Comparison of ENCODE assay signal across 19 cellular contexts in the genomic region with DNA sequence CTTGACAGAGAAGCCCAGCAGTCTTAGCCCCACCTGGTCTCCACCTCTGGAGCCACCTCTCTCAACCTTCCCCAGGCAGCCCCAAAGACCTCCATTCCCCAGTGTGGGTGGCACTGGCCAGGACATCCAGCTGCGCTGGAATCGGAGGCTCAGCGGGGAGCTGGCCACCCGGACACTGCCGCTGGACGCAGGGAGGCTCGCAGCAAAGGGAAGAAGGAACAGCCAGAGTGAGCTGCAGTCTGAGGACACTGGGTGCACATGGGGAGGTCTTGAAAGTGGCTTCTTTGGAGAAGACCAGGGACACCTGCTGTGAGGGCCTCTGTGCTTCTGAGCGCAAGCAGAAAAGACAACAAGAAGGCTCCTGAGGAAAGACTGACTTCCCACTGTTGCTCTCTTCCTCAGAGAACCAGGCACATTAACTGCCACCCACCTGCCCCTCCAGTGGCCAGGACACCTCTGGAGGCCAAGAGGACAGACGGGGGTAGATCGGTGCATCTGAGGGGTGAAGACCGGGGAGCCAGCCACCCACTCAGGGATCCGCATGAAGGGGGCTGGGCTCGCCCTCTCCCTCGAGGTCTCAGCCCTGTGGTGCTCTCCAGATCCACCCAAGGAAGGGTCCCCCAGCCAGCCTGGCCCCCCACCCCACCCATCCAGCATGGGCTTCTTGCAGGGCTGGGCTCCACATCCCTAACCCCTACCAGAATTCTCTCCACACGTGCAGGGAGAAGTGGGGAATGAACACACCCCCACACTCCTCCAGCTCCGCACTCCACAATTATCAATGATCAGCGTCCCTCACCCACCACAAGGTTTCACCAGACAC. TPM values are rescaled to one million over a fixed set of nuclear protein-coding genes. Genes with fewer than 3 reads are reported as not detected.
DNase-seq lines count a peak whose midpoint lies in the region; ATAC-seq and TF ChIP-seq lines count a peak whose summit lies in the region.
"Had no signal": no experiment of that assay in that cellular context is flagged by ENCODE, and none has a peak within 500 bp of the region (broad histone marks: within the 10 kb centered on the region; RNA-seq: fewer than 3 reads in every experiment).

No MANE protein-coding gene starts in this region.

- H3K9me3 Mint-ChIP-seq in activated CD4-positive, alpha-beta T cell treated with anti-CD3 and anti-CD28 coated beads for 36 hours (ENCODE audit: low read depth): no peaks in the 10 kb centered on the region
- peaks cover 10% of the 10 kb centered on the region for H3K9me3 Mint-ChIP-seq in glutamatergic neuron (ENCODE audit: unreplicated experiment)
- H3K9me3 Mint-ChIP-seq in progenitor cell of endocrine pancreas (ENCODE audit: low read depth): no peaks in the 10 kb centered on the region
- H3K9me3 Mint-ChIP-seq: activated CD4-positive, alpha-beta memory T cell treated with anti-CD3 and anti-CD28 coated beads for 36 hours had no signal

- TF ChIP-seq CTCF in Panc1 (IDR thresholded peaks at IDR 0.05): no peak
- TF ChIP-seq CTCF in glutamatergic neuron (IDR thresholded peaks at IDR 0.05; ENCODE audit: partially characterized antibody, unreplicated experiment): no peak
- TF ChIP-seq CTCF in progenitor cell of endocrine pancreas (IDR thresholded peaks at IDR 0.05; ENCODE audit: unreplicated experiment): no peak

- H3K27me3 Mint-ChIP-seq in activated CD4-positive, alpha-beta T cell treated with anti-CD3 and anti-CD28 coated beads for 36 hours: peaks cover 30% of the 10 kb centered on the region
- H3K27me3 Mint-ChIP-seq in glutamatergic neuron (ENCODE audit: unreplicated experiment) (peaks cover 13% of the 10 kb centered on the region), progenitor cell of endocrine pancreas (peaks cover 51% of the 10 kb centered on the region)

- no peaks in the 10 kb centered on the region for H3K36me3 Mint-ChIP-seq in activated CD4-positive, alpha-beta T cell treated with anti-CD3 and anti-CD28 coated beads for 36 hours (ENCODE audit: low read depth)
- H3K36me3 Mint-ChIP-seq in glutamatergic neuron (ENCODE audit: unreplicated experiment) (no peaks in the 10 kb centered on the region), progenitor cell of endocrine pancreas (ENCODE audit: insufficient read depth) (no peaks in the 10 kb centered on the region)
- H3K36me3 Mint-ChIP-seq: activated CD4-positive, alpha-beta memory T cell treated with anti-CD3 and anti-CD28 coated beads for 36 hours; natural killer cell had no signal

- no TSS peak for BruUV-seq in Panc1 (replicated peaks; lab: Mats Ljungman, UMichigan)

- no peak overlapping the region for H3K27ac ChIP-seq in Panc1 (ENCODE audit: low read length)
- H3K27ac ChIP-seq: lower lobe of right lung, transverse colon had no signal

- CTCF ChIA-PET in activated CD4-positive, alpha-beta T cell treated with anti-CD3 and anti-CD28 coated beads for 36 hours (lab: Charles Lee): interaction anchor here (0.6 kb wide), 1 partner anchor 40 kb away, joined by 3 read pairs; no protein-coding TSS in a partner anchor
- CTCF ChIA-PET in Panc1 (lab: Charles Lee): interaction anchor here (0.7 kb wide), 1 partner anchor 52 kb away, joined by 3 read pairs; no protein-coding TSS in a partner anchor

- H3K9me3 ChIP-seq in Panc1 (ENCODE audit: control insufficient read depth, insufficient read depth, low read depth, low read length): no peaks in the 10 kb centered on the region
- H3K9me3 ChIP-seq: lower lobe of right lung, transverse colon had no signal

- no peaks in the 10 kb centered on the region for H3K36me3 ChIP-seq in Panc1 (ENCODE audit: control insufficient read depth, insufficient read depth, low read length)
- H3K36me3 ChIP-seq: lower lobe of right lung, transverse colon had no signal

- H3K4me1 Mint-ChIP-seq in activated CD4-positive, alpha-beta T cell treated with anti-CD3 and anti-CD28 coated beads for 36 hours: peaks cover 9% of the 10 kb centered on the region
- peaks cover 32% of the 10 kb centered on the region for H3K4me1 Mint-ChIP-seq in glutamatergic neuron (ENCODE audit: low read depth, unreplicated experiment)
- peaks cover 23% of the 10 kb centered on the region for H3K4me1 Mint-ChIP-seq in progenitor cell of endocrine pancreas (ENCODE audit: low read depth)

- no peaks in the 10 kb centered on the region for H3K4me1 ChIP-seq in Panc1 (ENCODE audit: control insufficient read depth, insufficient read depth, low read length)
- H3K4me1 ChIP-seq: lower lobe of right lung had no signal

- ATAC-seq in activated CD4-positive, alpha-beta T cell treated with anti-CD3 and anti-CD28 coated beads for 36 hours: no peak
- ATAC-seq in Panc1: 0 out of 2 replicates have a peak, but pooled peaks have one; percentile 5
- no peak for ATAC-seq in HG03571 (IDR thresholded peaks at IDR 0.05; ENCODE audit: unreplicated experiment)
- ATAC-seq: lower lobe of right lung, natural killer cell had no signal

- H3K27ac Mint-ChIP-seq in activated CD4-positive, alpha-beta T cell treated with anti-CD3 and anti-CD28 coated beads for 36 hours: no peak overlapping the region
- peak overlapping the region; percentile 15 for H3K27ac Mint-ChIP-seq in glutamatergic neuron (ENCODE audit: unreplicated experiment)
- H3K27ac Mint-ChIP-seq in progenitor cell of endocrine pancreas: peak overlapping the region; percentile 83
- H3K27ac Mint-ChIP-seq: activated CD4-positive, alpha-beta memory T cell treated with anti-CD3 and anti-CD28 coated beads for 36 hours; CD14-positive monocyte; natural killer cell had no signal

- peaks cover 9% of the 10 kb centered on the region for H3K27me3 ChIP-seq in Panc1 (ENCODE audit: control insufficient read depth, insufficient read depth, low read length)

- in situ Hi-C loops in Panc1 (cut with HindIII; ENCODE audit: low pct_unique_long_range_greater_than_20kb, low sequenced_read_pairs): no loop called here

- intact Hi-C loops in activated CD4-positive, alpha-beta T cell treated with anti-CD3 and anti-CD28 coated beads for 36 hours (cut with DNase I, micrococcal nuclease): no loop called here
- intact Hi-C loops in Panc1 (cut with micrococcal nuclease; ENCODE audit: unreplicated experiment): no loop called here

- no peak overlapping the region for H3K4me3 ChIP-seq in Panc1 (ENCODE audit: low read depth in 2 of 2, low read length in 2 of 2)
- H3K4me3 ChIP-seq: lower lobe of right lung, transverse colon had no signal

- POLR2A ChIA-PET in activated CD4-positive, alpha-beta T cell treated with anti-CD3 and anti-CD28 coated beads for 36 hours (lab: Charles Lee): no interaction called here
- POLR2A ChIA-PET in Panc1 (lab: Charles Lee): no interaction called here

- DNase-seq in activated CD4-positive, alpha-beta T cell treated with anti-CD3 and anti-CD28 coated beads for 36 hours: no peak
- DNase-seq in activated CD4-positive, alpha-beta T cell treated with anti-CD3 and anti-CD28 coated beads for 48 hours: no peak
- no peak for DNase-seq in Panc1 (ENCODE audit: low read depth, low spot score)
- DNase-seq in glutamatergic neuron: no peak
- DNase-seq in progenitor cell of endocrine pancreas (ENCODE audit: low spot score, unreplicated experiment): no peak
- DNase-seq in cortex of kidney (lab: John Stamatoyannopoulos, UW): no peak
- no peak for DNase-seq in RPMI8226
- DNase-seq: activated CD4-positive, alpha-beta memory T cell treated with anti-CD3 and anti-CD28 coated beads for 36 hours; activated gamma-delta T cell; DMS79 treated with DMSO at 0.1 percent for 48 hours; effector CD8-positive, alpha-beta T cell; lower lobe of right lung; natural killer cell; NCI-H1417 treated with DMSO at 0.1 percent for 48 hours; NCI-H226; stimulated activated CD4-positive, alpha-beta T cell treated with anti-CD3 and anti-CD28 coated beads, Interleukin-4, amount 100 ng/mL, for 4 hours; transverse colon had no signal

- H3K4me3 Mint-ChIP-seq in activated CD4-positive, alpha-beta T cell treated with anti-CD3 and anti-CD28 coated beads for 36 hours: peak overlapping the region; percentile 62
- H3K4me3 Mint-ChIP-seq in glutamatergic neuron (ENCODE audit: unreplicated experiment) (peak overlapping the region; percentile 90), progenitor cell of endocrine pancreas (ENCODE audit: low read depth) (peak overlapping the region; percentile 76)
- H3K4me3 Mint-ChIP-seq: natural killer cell had no signal

RNA-seq across cellular contexts. Expression of a gene that starts 1.8 kb away (rescaled TPM):
- 1 to 10 TPM; 1.1 to 1.8 TPM for total RNA-seq in activated CD4-positive, alpha-beta T cell treated with anti-CD3 and anti-CD28 coated beads for 36 hours
- total RNA-seq in Panc1 (2021; ENCODE audit: unreplicated experiment) (0.26 TPM), glutamatergic neuron (ENCODE audit: unreplicated experiment) (55.1 TPM), progenitor cell of endocrine pancreas (9.3 and 12.2 TPM in 2 replicates)
- 0.51 TPM for polyA plus RNA-seq in Panc1 (2012; ENCODE audit: insufficient read length)
- polyA plus RNA-seq: CD14-positive monocyte had no signal
